1 cellular context compared by ENCODE assay signal in genomic region chr11:111561801-111562325, GRCh38.
TF ChIP-seq lines count a peak whose summit lies in the region.

No MANE protein-coding gene starts in this region.

TF ChIP-seq in IMR-90, 13 proteins besides CTCF, POLR2A, EP300 and RAD21:
- TF ChIP-seq CEBPB (IDR thresholded peaks at IDR 0.05; ENCODE audit: low read depth, low read length): peak; percentile 85
- peak; percentile 74; the same call in 1 of the 2 replicates for TF ChIP-seq MXI1 (IDR thresholded peaks at IDR 0.05; ENCODE audit: borderline replicate concordance, low read depth, low read length)
- TF ChIP-seq SMC3 (IDR thresholded peaks at IDR 0.05; ENCODE audit: low read depth, low read length): 0 out of 2 replicates have a peak, but pooled peaks have one; percentile 2
- TF ChIP-seq FOS (IDR thresholded peaks at IDR 0.05; ENCODE audit: low read depth, low read length): no peak; the same call in 1 of the 2 replicates
- no peak for TF ChIP-seq MAFK (IDR thresholded peaks at IDR 0.05; ENCODE audit: low read depth, low read length)
- TF ChIP-seq USF2 (IDR thresholded peaks at IDR 0.05; ENCODE audit: low read depth, low read length): peak; percentile 30; the same call in 1 of the 2 replicates
